ENCODE assay signal across 1 cellular context in genomic region chr16:30941600-30942420, GRCh38.
TF ChIP-seq lines count a peak whose summit lies in the region.

No MANE protein-coding gene starts in this region.

TF ChIP-seq in HepG2, 621 proteins besides CTCF, POLR2A, EP300 and RAD21 (continued from another document and continues in another):
- TF ChIP-seq KIAA2018 (CRISPR knock-in tag; IDR thresholded peaks at IDR 0.05; ENCODE audit: borderline replicate concordance), result 0 out of 2 replicates have a peak, but pooled peaks have one; percentile 7
- TF ChIP-seq PAX8 (CRISPR knock-in tag; IDR thresholded peaks at IDR 0.05; ENCODE audit: borderline replicate concordance), result 0 out of 2 replicates have a peak, but pooled peaks have one; percentile 59
- peak; percentile 33; the same call in 1 of the 2 replicates for TF ChIP-seq THRA (CRISPR knock-in tag; IDR thresholded peaks at IDR 0.05; ENCODE audit: borderline replicate concordance)
- TF ChIP-seq ZSCAN31 (CRISPR knock-in tag; IDR thresholded peaks at IDR 0.05; ENCODE audit: low read depth), result peak; percentile 49; the same call in 1 of the 2 replicates
- TF ChIP-seq HNRNPH1 (optimal IDR thresholded peaks at IDR 0.05; ENCODE audit: low read depth, low read length), result no peak
- peak; percentile 22; the same call in 1 of the 2 replicates for TF ChIP-seq ZKSCAN8 (CRISPR knock-in tag; IDR thresholded peaks at IDR 0.05; ENCODE audit: borderline replicate concordance)
- TF ChIP-seq ZNF891 (CRISPR knock-in tag; IDR thresholded peaks at IDR 0.05), result peak; percentile 20
- TF ChIP-seq SIX4 (CRISPR knock-in tag; IDR thresholded peaks at IDR 0.05), result no peak
- TF ChIP-seq SIX1 (CRISPR knock-in tag; IDR thresholded peaks at IDR 0.05; ENCODE audit: borderline replicate concordance), result no peak
- no peak for TF ChIP-seq NFAT5 (CRISPR knock-in tag; IDR thresholded peaks at IDR 0.05)
- TF ChIP-seq ZNF124 (CRISPR knock-in tag; IDR thresholded peaks at IDR 0.05), result no peak
- TF ChIP-seq PATZ1 (CRISPR knock-in tag; IDR thresholded peaks at IDR 0.05), result peak; percentile 68
- peak; percentile 88 for TF ChIP-seq GABPB1 (CRISPR knock-in tag; IDR thresholded peaks at IDR 0.05)
- TF ChIP-seq MTF1 (CRISPR knock-in tag; IDR thresholded peaks at IDR 0.05), result no peak
- no peak for TF ChIP-seq ISX (CRISPR knock-in tag; conservative IDR thresholded peaks at IDR 0.05)
- no peak for TF ChIP-seq ZNF224 (CRISPR knock-in tag; IDR thresholded peaks at IDR 0.05)
- peak; percentile 48; the same call in 1 of the 2 replicates for TF ChIP-seq SP5 (CRISPR knock-in tag; IDR thresholded peaks at IDR 0.05; ENCODE audit: borderline replicate concordance, low read depth)
- TF ChIP-seq ARHGAP35 (CRISPR knock-in tag; IDR thresholded peaks at IDR 0.05; ENCODE audit: borderline replicate concordance), result peak; percentile 60; the same call in 1 of the 2 replicates
- TF ChIP-seq ONECUT2 (CRISPR knock-in tag; IDR thresholded peaks at IDR 0.05), result no peak
- TF ChIP-seq BORCS8-MEF2B (CRISPR knock-in tag; IDR thresholded peaks at IDR 0.05), result no peak
- 0 out of 2 replicates have a peak, but pooled peaks have one; percentile 10 for TF ChIP-seq HES4 (CRISPR knock-in tag; IDR thresholded peaks at IDR 0.05; ENCODE audit: borderline replicate concordance)
- TF ChIP-seq MAFF (IDR thresholded peaks at IDR 0.05; ENCODE audit: low read depth, low read length), result no peak
- 0 out of 2 replicates have a peak, but pooled peaks have one; percentile 15 for TF ChIP-seq ZNF160 (CRISPR knock-in tag; IDR thresholded peaks at IDR 0.05)
- no peak for TF ChIP-seq KDM5A (IDR thresholded peaks at IDR 0.05; ENCODE audit: borderline replicate concordance, low read length)
- no peak for TF ChIP-seq HOMEZ (CRISPR knock-in tag; IDR thresholded peaks at IDR 0.05; ENCODE audit: low read depth)
- TF ChIP-seq AKAP8 (CRISPR knock-in tag; IDR thresholded peaks at IDR 0.05), result 0 out of 2 replicates have a peak, but pooled peaks have one; percentile 29
- TF ChIP-seq ZNF264 (CRISPR knock-in tag; IDR thresholded peaks at IDR 0.05), result no peak
- TF ChIP-seq ZNF713 (CRISPR knock-in tag; IDR thresholded peaks at IDR 0.05), result no peak
- 0 out of 2 replicates have a peak, but pooled peaks have one; percentile 4 for TF ChIP-seq RARA (CRISPR knock-in tag; IDR thresholded peaks at IDR 0.05)
- TF ChIP-seq AGO1 (IDR thresholded peaks at IDR 0.05; ENCODE audit: low read depth, low read length, poor library complexity, severe bottlenecking), result peak; percentile 79
- TF ChIP-seq ZNF367 (CRISPR knock-in tag; IDR thresholded peaks at IDR 0.05; ENCODE audit: borderline replicate concordance), result no peak
- TF ChIP-seq EEA1 (CRISPR knock-in tag; IDR thresholded peaks at IDR 0.05; ENCODE audit: borderline replicate concordance), result no peak; the same call in 1 of the 2 replicates
- TF ChIP-seq ZNF34 (CRISPR knock-in tag; IDR thresholded peaks at IDR 0.05; ENCODE audit: borderline replicate concordance), result peak; percentile 72; the same call in 1 of the 2 replicates
- TF ChIP-seq HNF1A (IDR thresholded peaks at IDR 0.05; ENCODE audit: low read depth), result no peak
- TF ChIP-seq HNF1A (CRISPR knock-in tag; IDR thresholded peaks at IDR 0.05; ENCODE audit: borderline replicate concordance), result no peak; the same call in 1 of the 2 replicates
- TF ChIP-seq ZNF792 (CRISPR knock-in tag; IDR thresholded peaks at IDR 0.05), result 0 out of 2 replicates have a peak, but pooled peaks have one; percentile 17
- TF ChIP-seq ZNF3 (CRISPR knock-in tag; IDR thresholded peaks at IDR 0.05), result no peak
- TF ChIP-seq RELA (CRISPR knock-in tag; IDR thresholded peaks at IDR 0.05), result no peak
